Comparison of ENCODE assay signal across 1 cellular context in the genomic region with DNA sequence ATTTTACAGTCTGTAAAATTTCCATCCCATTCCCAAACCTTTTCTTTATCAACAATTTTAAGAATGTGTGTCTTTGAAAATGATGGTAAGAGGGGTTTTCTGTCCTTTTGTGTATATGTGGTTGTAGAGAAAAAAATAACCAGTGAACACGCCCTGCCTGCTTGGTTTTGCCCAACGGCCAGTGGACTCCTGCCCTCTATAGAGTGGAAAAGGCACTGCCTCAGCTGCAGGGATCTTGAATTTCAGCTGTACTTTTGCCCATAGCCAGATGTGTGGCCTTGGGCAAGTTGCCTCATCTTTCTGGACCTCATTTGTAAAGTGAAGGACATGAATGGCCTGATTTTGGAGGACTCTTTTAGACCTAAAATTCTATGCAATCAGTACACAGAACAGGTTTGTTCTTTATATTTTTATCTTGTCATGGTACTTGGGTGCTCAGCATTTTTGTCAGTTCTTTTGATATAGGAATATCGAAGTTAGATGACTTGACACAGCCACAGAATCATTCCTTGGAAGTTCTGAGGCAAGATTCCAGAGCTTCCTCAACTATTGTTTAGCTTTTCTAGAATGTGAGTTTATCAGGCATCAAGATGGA.
TF ChIP-seq lines count a peak whose summit lies in the region.

No MANE protein-coding gene starts in this region.

TF ChIP-seq in WTC11, 78 proteins besides CTCF, POLR2A, EP300 and RAD21 (continued from another document):
- TF ChIP-seq ARID4B (CRISPR knock-in tag; IDR thresholded peaks at IDR 0.05; ENCODE audit: borderline replicate concordance) (no peak), ATF3 (CRISPR knock-in tag; conservative IDR thresholded peaks at IDR 0.05) (no peak), JAZF1 (CRISPR knock-in tag; IDR thresholded peaks at IDR 0.05) (no peak), KAT7 (CRISPR knock-in tag; IDR thresholded peaks at IDR 0.05; ENCODE audit: borderline replicate concordance) (no peak), ZNF121 (CRISPR knock-in tag; IDR thresholded peaks at IDR 0.05) (no peak)
- TF ChIP-seq, protein P1, sequence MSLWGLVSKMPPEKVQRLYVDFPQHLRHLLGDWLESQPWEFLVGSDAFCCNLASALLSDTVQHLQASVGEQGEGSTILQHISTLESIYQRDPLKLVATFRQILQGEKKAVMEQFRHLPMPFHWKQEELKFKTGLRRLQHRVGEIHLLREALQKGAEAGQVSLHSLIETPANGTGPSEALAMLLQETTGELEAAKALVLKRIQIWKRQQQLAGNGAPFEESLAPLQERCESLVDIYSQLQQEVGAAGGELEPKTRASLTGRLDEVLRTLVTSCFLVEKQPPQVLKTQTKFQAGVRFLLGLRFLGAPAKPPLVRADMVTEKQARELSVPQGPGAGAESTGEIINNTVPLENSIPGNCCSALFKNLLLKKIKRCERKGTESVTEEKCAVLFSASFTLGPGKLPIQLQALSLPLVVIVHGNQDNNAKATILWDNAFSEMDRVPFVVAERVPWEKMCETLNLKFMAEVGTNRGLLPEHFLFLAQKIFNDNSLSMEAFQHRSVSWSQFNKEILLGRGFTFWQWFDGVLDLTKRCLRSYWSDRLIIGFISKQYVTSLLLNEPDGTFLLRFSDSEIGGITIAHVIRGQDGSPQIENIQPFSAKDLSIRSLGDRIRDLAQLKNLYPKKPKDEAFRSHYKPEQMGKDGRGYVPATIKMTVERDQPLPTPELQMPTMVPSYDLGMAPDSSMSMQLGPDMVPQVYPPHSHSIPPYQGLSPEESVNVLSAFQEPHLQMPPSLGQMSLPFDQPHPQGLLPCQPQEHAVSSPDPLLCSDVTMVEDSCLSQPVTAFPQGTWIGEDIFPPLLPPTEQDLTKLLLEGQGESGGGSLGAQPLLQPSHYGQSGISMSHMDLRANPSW (CRISPR knock-in tag; conservative IDR thresholded peaks at IDR 0.05; ENCODE audit: low read depth) = no peak
TF ChIP-seq in WTC11: peak in this region for 0.
